ENCODE assay signal across 14 cellular contexts in genomic region chr14:69052181-69052601, GRCh38.
DNase-seq lines count a peak whose midpoint lies in the region; ATAC-seq, FAIRE-seq and TF ChIP-seq lines count a peak whose summit lies in the region.
"Had no signal": no experiment of that assay in that cellular context is flagged by ENCODE, and none has a peak within 500 bp of the region (broad histone marks: within the 10 kb centered on the region; RNA-seq: fewer than 3 reads in every experiment).

No MANE protein-coding gene starts in this region.

- H3K4me3 Mint-ChIP-seq in activated T-cell treated with anti-CD3 and anti-CD28 coated beads, Interleukin-2, amount 50 U/mL, for 24 hours = no peak overlapping the region
- H3K4me3 Mint-ChIP-seq: activated naive CD4-positive, alpha-beta T cell treated with anti-CD3 and anti-CD28 coated beads, Interleukin-2, amount 10 ng/mL, durations not matched to agents 7 days and 5 days; immature natural killer cell had no signal

- no peaks in the 10 kb centered on the region for H3K27me3 Mint-ChIP-seq in activated T-cell treated with anti-CD3 and anti-CD28 coated beads, Interleukin-2, amount 50 U/mL, for 24 hours
- H3K27me3 Mint-ChIP-seq: activated naive CD4-positive, alpha-beta T cell treated with anti-CD3 and anti-CD28 coated beads, Interleukin-2, amount 10 ng/mL, durations not matched to agents 7 days and 5 days had no signal

- H3K27ac ChIP-seq in ascending aorta = peak overlapping the region; percentile 92 to 95
- H3K27ac ChIP-seq in left lung = peak overlapping the region; percentile 16 to 77
- H3K27ac ChIP-seq in subcutaneous abdominal adipose tissue (ENCODE audit: low read depth, low read length) = peak overlapping the region; percentile 38
- no peak overlapping the region for H3K27ac ChIP-seq in WERI-Rb-1

- TF ChIP-seq CTCF in ascending aorta (IDR thresholded peaks at IDR 0.05) (no peak), left lung (IDR thresholded peaks at IDR 0.05) (no peak), WERI-Rb-1 (IDR thresholded peaks at IDR 0.05; ENCODE audit: low read depth, low read length) (no peak)

- H3K4me1 ChIP-seq in ascending aorta (peaks cover 12 to 64% of the 10 kb centered on the region in 2 donors), left lung (peaks cover 12 to 68% of the 10 kb centered on the region in 2 donors), subcutaneous abdominal adipose tissue (ENCODE audit: control insufficient read depth in 5 of 5, insufficient read depth in 5 of 5, low read length in 5 of 5) (peaks cover 10 to 58% (median 56%) of the 10 kb centered on the region in 5 donors)

- H3K4me3 ChIP-seq in ascending aorta (no peak overlapping the region), left lung (no peak overlapping the region), subcutaneous abdominal adipose tissue (ENCODE audit: low read depth in 1 of 5, low read length in 5 of 5) (no peak overlapping the region), WERI-Rb-1 (ENCODE audit: low read depth, low read length) (no peak overlapping the region)
- H3K4me3 ChIP-seq: tibial nerve had no signal

- ATAC-seq in left lung = peak; percentile 14

- peaks cover 18% of the 10 kb centered on the region for H3K4me1 Mint-ChIP-seq in activated T-cell treated with anti-CD3 and anti-CD28 coated beads, Interleukin-2, amount 50 U/mL, for 24 hours (ENCODE audit: low read depth)

- no peak overlapping the region for H3K9ac ChIP-seq in subcutaneous abdominal adipose tissue (ENCODE audit: low read length in 5 of 5)

- H3K36me3 Mint-ChIP-seq in activated T-cell treated with anti-CD3 and anti-CD28 coated beads, Interleukin-2, amount 50 U/mL, for 24 hours (ENCODE audit: low read depth) = peaks cover 47% of the 10 kb centered on the region

- intact Hi-C loops in ascending aorta (cut with DNase I) (no loop called here), left lung (cut with DNase I) (no loop called here)

- FAIRE-seq in HTR-8/SVneo (lab: Jason Lieb, UNC) = no peak

- no peaks in the 10 kb centered on the region for H3K9me3 Mint-ChIP-seq in activated T-cell treated with anti-CD3 and anti-CD28 coated beads, Interleukin-2, amount 50 U/mL, for 24 hours
- H3K9me3 Mint-ChIP-seq: activated naive CD4-positive, alpha-beta T cell treated with anti-CD3 and anti-CD28 coated beads, Interleukin-2, amount 10 ng/mL, durations not matched to agents 7 days and 5 days; immature natural killer cell had no signal

- H3K9me3 ChIP-seq in ascending aorta (no peaks in the 10 kb centered on the region), left lung (no peaks in the 10 kb centered on the region), subcutaneous abdominal adipose tissue (ENCODE audit: control insufficient read depth in 5 of 5, low read length in 5 of 5) (no peaks in the 10 kb centered on the region), WERI-Rb-1 (ENCODE audit: severe bottlenecking) (no peaks in the 10 kb centered on the region)
- H3K9me3 ChIP-seq: tibial nerve had no signal

- no peaks in the 10 kb centered on the region for H3K27me3 ChIP-seq in ascending aorta
- no peaks in the 10 kb centered on the region for H3K27me3 ChIP-seq in left lung
- no peaks in the 10 kb centered on the region for H3K27me3 ChIP-seq in subcutaneous abdominal adipose tissue (ENCODE audit: control insufficient read depth in 5 of 5, insufficient read depth in 4 of 5, low read length in 5 of 5)
- peaks cover 3% of the 10 kb centered on the region for H3K27me3 ChIP-seq in WERI-Rb-1 (ENCODE audit: insufficient read depth, low read depth, severe bottlenecking)
- H3K27me3 ChIP-seq: tibial nerve had no signal

- peaks cover 27% of the 10 kb centered on the region in 2 donors for H3K36me3 ChIP-seq in ascending aorta
- H3K36me3 ChIP-seq in left lung = peaks cover 0 to 31% of the 10 kb centered on the region in 2 donors
- H3K36me3 ChIP-seq in subcutaneous abdominal adipose tissue (ENCODE audit: control insufficient read depth in 5 of 5, insufficient read depth in 5 of 5, low read length in 5 of 5) = peaks cover 0 to 25% (median 22%) of the 10 kb centered on the region in 5 donors
- H3K36me3 ChIP-seq in WERI-Rb-1 = peaks cover 31% of the 10 kb centered on the region

- no peak for DNase-seq in activated T-cell treated with anti-CD3 and anti-CD28 coated beads, Interleukin-2, amount 50 U/mL, for 24 hours
- no peak for DNase-seq in activated T-cell treated with anti-CD3 and anti-CD28 coated beads, Interleukin-2, amount 50 U/mL, for 48 hours
- DNase-seq in ascending aorta (ENCODE audit: low spot score in 2 of 2) (no peak), left lung (no peak), HTR-8/SVneo (ENCODE audit: insufficient read length, low spot score) (no peak), WERI-Rb-1 (no peak), putamen (ENCODE audit: low spot score) (no peak)
- DNase-seq: activated naive CD4-positive, alpha-beta T cell treated with anti-CD3 and anti-CD28 coated beads, Interleukin-2, amount 10 ng/mL, durations not matched to agents 7 days and 5 days; immature natural killer cell; NCI-H187; NCI-H69; T1000 had no signal

- H3K27ac Mint-ChIP-seq in activated T-cell treated with anti-CD3 and anti-CD28 coated beads, Interleukin-2, amount 50 U/mL, for 24 hours = peak overlapping the region; percentile 16
- H3K27ac Mint-ChIP-seq: activated naive CD4-positive, alpha-beta T cell treated with anti-CD3 and anti-CD28 coated beads, Interleukin-2, amount 10 ng/mL, durations not matched to agents 7 days and 5 days had no signal
